12 cellular contexts compared by ENCODE assay signal in the genomic region with DNA sequence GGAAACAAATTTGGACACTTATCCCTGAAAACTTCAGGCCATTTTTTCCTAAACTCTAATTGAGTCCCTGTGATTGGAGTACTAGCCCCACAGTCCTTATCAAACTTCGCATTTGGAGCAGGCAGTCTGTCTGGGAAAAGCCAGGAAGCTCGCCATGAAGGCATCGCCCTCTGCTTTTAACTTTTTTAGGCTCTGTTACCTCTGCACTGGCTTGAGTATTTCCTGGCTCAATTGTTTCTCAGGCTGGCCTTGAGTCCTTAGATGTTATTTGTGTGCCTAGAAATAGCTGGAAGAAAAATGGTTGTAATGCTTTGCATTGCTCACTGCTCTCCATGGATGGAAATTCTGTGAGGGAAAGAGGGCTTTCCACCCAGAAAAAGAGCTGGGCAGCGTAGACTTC. TPM values are rescaled to one million over a fixed set of nuclear protein-coding genes. Genes with fewer than 3 reads are reported as not detected.
DNase-seq lines count a peak whose midpoint lies in the region; ATAC-seq and TF ChIP-seq lines count a peak whose summit lies in the region.
"Had no signal": no experiment of that assay in that cellular context is flagged by ENCODE, and none has a peak within 500 bp of the region (broad histone marks: within the 10 kb centered on the region; RNA-seq: fewer than 3 reads in every experiment).

No MANE protein-coding gene starts in this region.

- intact Hi-C loops in esophagus muscularis mucosa (cut with DNase I) = no loop called here
- intact Hi-C loops in natural killer cell (cut with micrococcal nuclease) = no loop called here
- intact Hi-C loops in thyroid gland (cut with DNase I) = no loop called here
- intact Hi-C loops in left colon (cut with DNase I, micrococcal nuclease) = no loop called here

- ATAC-seq in natural killer cell = no peak
- no peak for ATAC-seq in left colon

- TF ChIP-seq CTCF in RWPE1 (conservative IDR thresholded peaks at IDR 0.05; ENCODE audit: low read depth) (no peak), esophagus muscularis mucosa (IDR thresholded peaks at IDR 0.05) (no peak), natural killer cell (IDR thresholded peaks at IDR 0.05) (no peak), thyroid gland (IDR thresholded peaks at IDR 0.05) (no peak), brain microvascular endothelial cell (IDR thresholded peaks at IDR 0.05; ENCODE audit: low read depth, low read length, missing control alignments) (no peak)

- H3K27ac ChIP-seq in RWPE1 (peak overlapping the region; percentile 45; the same call in 1 of the 2 replicates), esophagus muscularis mucosa (replicated peaks in 1 of 4) (peak overlapping the region; percentile 92 to 99 (median 98)), thyroid gland (peak overlapping the region; percentile 16 to 97 (median 67)), brain microvascular endothelial cell (no peak overlapping the region)

- DNase-seq in RWPE1 (ENCODE audit: low spot score) (no peak), esophagus muscularis mucosa (ENCODE audit: extremely low spot score) (no peak), natural killer cell (no peak), thyroid gland (no peak), brain microvascular endothelial cell (no peak), HPDE6-E6E7 (ENCODE audit: extremely low spot score) (no peak), left colon (no peak), GM03348 (ENCODE audit: low spot score) (no peak)
- DNase-seq: activated CD4-positive, alpha-beta T cell treated with anti-CD3 and anti-CD28 coated beads, Interleukin-2, amount 50 U/mL, for 4 hours; activated naive CD8-positive, alpha-beta T cell treated with anti-CD3 and anti-CD28 coated beads for 36 hours; NCI-H2171 treated with DMSO at 0.1 percent for 48 hours; stimulated activated CD4-positive, alpha-beta T cell treated with anti-CD3 and anti-CD28 coated beads, Interleukin-4, amount 100 ng/mL, for 1 hour had no signal

- POLR2A ChIA-PET in RWPE1 (lab: Yijun Ruan, JAX; ENCODE audit: low non-redundant PET) = no interaction called here

- H3K36me3 Mint-ChIP-seq in natural killer cell = no peaks in the 10 kb centered on the region

- H3K27me3 Mint-ChIP-seq in natural killer cell (ENCODE audit: low read depth in 2 of 2) = no peaks in the 10 kb centered on the region
- H3K27me3 Mint-ChIP-seq: activated naive CD8-positive, alpha-beta T cell treated with anti-CD3 and anti-CD28 coated beads for 36 hours had no signal

- peaks cover 90 to 97% (median 95%) of the 10 kb centered on the region in 4 donors for H3K4me1 ChIP-seq in esophagus muscularis mucosa
- H3K4me1 ChIP-seq in thyroid gland = peaks cover 52 to 91% of the 10 kb centered on the region in 2 donors

- TF ChIP-seq POLR2A in esophagus muscularis mucosa (IDR thresholded peaks at IDR 0.05; ENCODE audit: low read depth) (no peak), thyroid gland (IDR thresholded peaks at IDR 0.05) (no peak)

- in situ Hi-C loops in brain microvascular endothelial cell (cut with HindIII; ENCODE audit: low pct_ligation_motif_present, low sequenced_read_pairs) = no loop called here

- CTCF ChIA-PET in RWPE1 (lab: Yijun Ruan, JAX) = interaction anchor here (0.9 kb wide), 1 partner anchor 62 kb away, joined by 5 read pairs; no protein-coding TSS in a partner anchor

- WGBS in esophagus muscularis mucosa = 48% methylated on average over 4 of the region's 4 CpGs
- WGBS in thyroid gland, 2 donors = 53 to 63% methylated on average over 4 of the region's 4 CpGs

- H3K4me3 Mint-ChIP-seq in natural killer cell = peak overlapping the region; percentile 35
- H3K4me3 Mint-ChIP-seq: activated naive CD8-positive, alpha-beta T cell treated with anti-CD3 and anti-CD28 coated beads for 36 hours had no signal

- peak overlapping the region; percentile 85 for H3K27ac Mint-ChIP-seq in natural killer cell
- H3K27ac Mint-ChIP-seq: activated naive CD8-positive, alpha-beta T cell treated with anti-CD3 and anti-CD28 coated beads for 36 hours had no signal

- TF ChIP-seq EP300 in esophagus muscularis mucosa (IDR thresholded peaks at IDR 0.05) = no peak

- H3K9me3 Mint-ChIP-seq in natural killer cell = no peaks in the 10 kb centered on the region
- H3K9me3 Mint-ChIP-seq: activated naive CD8-positive, alpha-beta T cell treated with anti-CD3 and anti-CD28 coated beads for 36 hours had no signal

- H3K9me3 ChIP-seq in esophagus muscularis mucosa (no peaks in the 10 kb centered on the region), thyroid gland (no peaks in the 10 kb centered on the region)

- H3K36me3 ChIP-seq in esophagus muscularis mucosa (no peaks in the 10 kb centered on the region), thyroid gland (no peaks in the 10 kb centered on the region), brain microvascular endothelial cell (replicated peaks) (no peaks in the 10 kb centered on the region)

- H3K4me3 ChIP-seq in esophagus muscularis mucosa (no peak overlapping the region), thyroid gland (replicated peaks in 1 of 3) (no peak overlapping the region), brain microvascular endothelial cell (ENCODE audit: low read depth, low read length) (no peak overlapping the region)

- H3K27me3 ChIP-seq in esophagus muscularis mucosa (no peaks in the 10 kb centered on the region), thyroid gland (no peaks in the 10 kb centered on the region), brain microvascular endothelial cell (replicated peaks) (no peaks in the 10 kb centered on the region)

- H3K4me1 Mint-ChIP-seq in natural killer cell = peaks cover 83 to 87% of the 10 kb centered on the region in 2 donors

RNA-seq across cellular contexts. Expression of a gene that starts 24.2 kb away (rescaled TPM):
- total RNA-seq in esophagus muscularis mucosa (100 to 1,000 TPM; 416 to 816 (median 598) TPM), natural killer cell (100 to 1,000 TPM; 443 to 595 (median 541) TPM), thyroid gland (100 to 1,000 TPM; 191 to 479 (median 365) TPM), left colon (1,000 to 10,000 TPM in 1 of 2 donors, 100 to 1,000 TPM in 1; 971 to 1,150 TPM)

RNA-seq across cellular contexts. Expression of a gene that starts 52.7 kb away (rescaled TPM):
- total RNA-seq in esophagus muscularis mucosa = 100 to 1,000 TPM; 333 to 570 (median 446) TPM
- total RNA-seq in natural killer cell = 100 to 1,000 TPM; 232 to 262 (median 238) TPM
- 100 to 1,000 TPM; 205 to 504 (median 440) TPM for total RNA-seq in thyroid gland
- 100 to 1,000 TPM; 343 to 430 TPM for total RNA-seq in left colon

RNA-seq across cellular contexts. Expression of a gene that starts 53.9 kb away (rescaled TPM):
- 1 to 10 TPM; 1.2 to 4.5 (median 3.1) TPM for total RNA-seq in esophagus muscularis mucosa
- 100 to 1,000 TPM; 162 to 201 (median 163) TPM for total RNA-seq in natural killer cell
- total RNA-seq in thyroid gland = 1 to 10 TPM in 3 of 4 donors, under 1 TPM in 1; 0.83 to 9.7 (median 2.2) TPM
- total RNA-seq in left colon = 1 to 10 TPM; 2.9 to 6.6 TPM

Comparison
In these comparisons a context has a peak if more than half of its experiments do, and no peak if none do; other contexts are left out.
1. RNA of a gene that starts 53.9 kb away (total RNA-seq): 162 to 201 TPM in natural killer cell; 2.9 to 6.6 TPM in left colon, 1.2 to 4.5 TPM in esophagus muscularis mucosa and 0.83 to 9.7 TPM in thyroid gland; every median in the first group is over 10 times any median in the second.